In the genomic region with DNA sequence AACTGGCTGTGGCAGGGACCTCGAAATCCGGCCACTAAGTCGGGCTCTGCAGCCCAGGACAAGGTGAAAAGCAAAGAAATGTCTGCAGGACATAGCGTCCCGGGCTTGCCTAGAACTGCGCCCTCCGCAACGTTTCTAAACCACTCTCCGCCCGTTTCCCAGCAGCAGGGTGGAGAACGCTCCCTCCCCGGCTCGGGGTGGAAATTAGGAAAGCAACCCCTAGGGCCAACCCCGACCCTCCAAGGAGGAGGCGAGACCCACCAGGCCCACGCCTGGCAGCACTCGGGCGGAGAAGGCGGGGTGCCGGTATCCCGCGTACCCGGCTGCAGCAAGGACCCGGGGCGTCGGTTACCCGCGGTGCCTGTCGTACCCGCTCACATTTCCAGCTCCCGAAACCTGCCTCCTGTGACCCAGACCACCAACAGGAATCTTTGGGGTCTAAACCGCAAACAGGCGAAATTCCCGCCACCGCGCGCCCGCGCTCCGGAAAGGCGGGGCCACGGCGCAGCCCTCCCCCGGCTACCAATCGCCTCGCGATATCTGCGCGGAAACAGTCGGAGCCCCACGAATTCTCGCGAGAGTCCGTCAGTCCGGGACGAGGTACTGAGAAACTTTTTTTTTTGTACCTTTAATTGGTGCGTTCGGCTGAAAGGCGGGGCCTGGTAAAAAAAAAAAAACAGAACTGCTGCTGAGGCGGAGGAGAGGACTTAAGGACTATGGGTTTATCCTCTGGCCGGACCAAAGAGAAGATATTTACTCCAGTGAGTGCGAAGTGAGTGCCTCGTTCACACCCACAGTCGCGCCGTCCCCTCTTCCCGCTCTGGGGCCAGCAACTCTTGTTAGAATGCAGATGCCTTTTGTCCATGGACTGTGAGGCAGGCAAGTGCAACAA, we compare ENCODE assay signal across 8 cellular contexts. TPM values are rescaled to one million over a fixed set of nuclear protein-coding genes. Genes with fewer than 3 reads are reported as not detected.
A peak's percentile ranks its signal among the peaks of the same experiment; 100 is the strongest.
DNase-seq lines count a peak whose midpoint lies in the region; ATAC-seq and TF ChIP-seq lines count a peak whose summit lies in the region.

TSS of gene MMS22L (minus strand) at position 491 of the 892 bp plus-strand sequence. CDS start 739 bp downstream, outside the sequence.

- H3K4me3 Mint-ChIP-seq in natural killer cell, result peak within 1 kb of the TSS; percentile 95

- peak; percentile 97 to 98 (median 97) for ATAC-seq in natural killer cell

- intact Hi-C loops in natural killer cell (cut with micrococcal nuclease), result loop anchor here (2.0 to 10.0 kb wide), 3 partner anchors 358 to 1706 kb away; partner anchors contain the start of genes KLHL32, MANEA and NDUFAF4

- DNase-seq in EH (ENCODE audit: low read depth) (peak; percentile 96), GOT3 (lab: John Stamatoyannopoulos, UW) (peak; percentile 66), LHCN-M2 (ENCODE audit: low read depth) (peak; percentile 94), RPMI7951 (ENCODE audit: low read depth) (peak; percentile 94), activated T-helper 1 cell treated with Interleukin-2 at 50 U/mL for 16 hours (ENCODE audit: low read depth) (peak; percentile 83), fibroblast of mammary gland (ENCODE audit: low read depth) (peak; percentile 93), natural killer cell (peak; percentile 85)
- peak; percentile 79 to 92 (median 90) for DNase-seq in stimulated activated naive CD4-positive, alpha-beta T cell (lab: John Stamatoyannopoulos, UW)

- no peak for TF ChIP-seq CTCF in fibroblast of mammary gland (conservative IDR thresholded peaks at IDR 0.05; ENCODE audit: control insufficient read depth, insufficient read depth, low read depth, low read length)
- TF ChIP-seq CTCF in natural killer cell (IDR thresholded peaks at IDR 0.05), result no peak

- H3K27me3 Mint-ChIP-seq in natural killer cell (ENCODE audit: low read depth in 2 of 2), result peaks cover 0 to 6% of the 10 kb centered on the region in 2 donors

- peak within 1 kb of the TSS; percentile 89 for H3K4me3 ChIP-seq in fibroblast of mammary gland (ENCODE audit: control insufficient read depth, low read depth, low read length)

- no peaks in the 10 kb centered on the region for H3K36me3 Mint-ChIP-seq in natural killer cell

- no peaks in the 10 kb centered on the region for H3K9me3 Mint-ChIP-seq in natural killer cell

- H3K4me1 Mint-ChIP-seq in natural killer cell, result peaks cover 17 to 20% of the 10 kb centered on the region in 2 donors

- peak within 1 kb of the TSS; percentile 72 to 84 for H3K27ac Mint-ChIP-seq in natural killer cell

RNA-seq across cellular contexts. Expression of gene MMS22L, which starts in this region (rescaled TPM):
- total RNA-seq in LHCN-M2 (2014; rRNA removed) (26.2 and 31.3 TPM in 2 replicates), natural killer cell (10 to 100 TPM in 2 of 3 donors, 1 to 10 TPM in 1; 9.1 to 14.3 (median 11.7) TPM)
- polyA plus RNA-seq in LHCN-M2 (2012), result 4.7 TPM
- total RNA-seq in RPMI7951 (2014; rRNA removed; shearing (Covaris generic)), result 32.4 and 34.0 TPM in 2 replicates

Comparison
In these comparisons a context has a peak if more than half of its experiments do, and no peak if none do; other contexts are left out.
1. Peak in every context shown above with its lines: DNase-seq, ATAC-seq and H3K4me3 ChIP-seq.